In genomic region chr17:19376799-19377198, GRCh38 we compare ENCODE assay signal across 8 cellular contexts. TPM values are rescaled to one million over a fixed set of nuclear protein-coding genes. Genes with fewer than 3 reads are reported as not detected.
DNase-seq lines count a peak whose midpoint lies in the region; ATAC-seq and TF ChIP-seq lines count a peak whose summit lies in the region.

No MANE protein-coding gene starts in this region.

- H3K9me3 ChIP-seq in iPS-18c (ENCODE audit: control insufficient read depth, insufficient read depth, low read length) = no peaks in the 10 kb centered on the region
- no peaks in the 10 kb centered on the region for H3K9me3 ChIP-seq in suprapubic skin

- H3K4me1 Mint-ChIP-seq in stimulated activated naive CD8-positive, alpha-beta T cell treated with anti-CD3 and anti-CD28 coated beads, Interleukin-15, Interleukin-2, amounts not matched to agents 100 ng/mL and 50 ng/mL, for 24 hours (ENCODE audit: low read depth) = peaks cover 27% of the 10 kb centered on the region
- H3K4me1 Mint-ChIP-seq in activated CD4-positive, alpha-beta memory T cell treated with anti-CD3 and anti-CD28 coated beads for 36 hours (ENCODE audit: low read depth) = peaks cover 24% of the 10 kb centered on the region

- peak overlapping the region; percentile 100 for H3K4me3 Mint-ChIP-seq in stimulated activated naive CD8-positive, alpha-beta T cell treated with anti-CD3 and anti-CD28 coated beads, Interleukin-15, Interleukin-2, amounts not matched to agents 100 ng/mL and 50 ng/mL, for 24 hours
- H3K4me3 Mint-ChIP-seq in activated CD4-positive, alpha-beta memory T cell treated with anti-CD3 and anti-CD28 coated beads for 36 hours = peak overlapping the region; percentile 97

- intact Hi-C loops in activated CD4-positive, alpha-beta memory T cell treated with anti-CD3 and anti-CD28 coated beads for 36 hours (cut with micrococcal nuclease) = loop anchor here (5.0 kb wide), 2 partner anchors 131 to 271 kb away; partner anchors contain the start of gene ALDH3A2

- H3K9me3 Mint-ChIP-seq in stimulated activated naive CD8-positive, alpha-beta T cell treated with anti-CD3 and anti-CD28 coated beads, Interleukin-15, Interleukin-2, amounts not matched to agents 100 ng/mL and 50 ng/mL, for 24 hours = no peaks in the 10 kb centered on the region
- no peaks in the 10 kb centered on the region for H3K9me3 Mint-ChIP-seq in activated CD4-positive, alpha-beta memory T cell treated with anti-CD3 and anti-CD28 coated beads for 36 hours

- peaks cover 26% of the 10 kb centered on the region for H3K4me1 ChIP-seq in suprapubic skin

- H3K27ac Mint-ChIP-seq in stimulated activated naive CD8-positive, alpha-beta T cell treated with anti-CD3 and anti-CD28 coated beads, Interleukin-15, Interleukin-2, amounts not matched to agents 100 ng/mL and 50 ng/mL, for 24 hours = peak overlapping the region; percentile 98
- H3K27ac Mint-ChIP-seq in activated CD4-positive, alpha-beta memory T cell treated with anti-CD3 and anti-CD28 coated beads for 36 hours = peak overlapping the region; percentile 99

- no peak for TF ChIP-seq POLR2A in suprapubic skin (IDR thresholded peaks at IDR 0.05)

- no peak for ATAC-seq in stimulated activated naive CD8-positive, alpha-beta T cell treated with anti-CD3 and anti-CD28 coated beads, Interleukin-15, Interleukin-2, amounts not matched to agents 100 U/mL and 50 U/mL, for 24 hours

- WGBS in suprapubic skin = 26% methylated on average over 2 of the region's 2 CpGs

- CTCF ChIA-PET in activated CD4-positive, alpha-beta memory T cell treated with anti-CD3 and anti-CD28 coated beads for 36 hours (lab: Charles Lee) = interaction anchor here (1.6 to 2.6 kb wide), 2 partner anchors 13 to 48 kb away, joined by 6 to 82 read pairs; partner anchors contain the start of gene B9D1

- peaks cover 23% of the 10 kb centered on the region for H3K36me3 ChIP-seq in suprapubic skin

- POLR2A ChIA-PET in activated CD4-positive, alpha-beta memory T cell treated with anti-CD3 and anti-CD28 coated beads for 36 hours (lab: Charles Lee) = interaction anchor here (2.1 kb wide), 1 partner anchor 14 kb away, joined by 14 read pairs; the partner anchor contains the start of gene B9D1

- DNase-seq in stimulated activated naive CD8-positive, alpha-beta T cell treated with anti-CD3 and anti-CD28 coated beads, Interleukin-15, Interleukin-2, amounts not matched to agents 100 U/mL and 50 U/mL, for 24 hours = no peak
- peak; percentile 30 for DNase-seq in activated CD4-positive, alpha-beta memory T cell treated with anti-CD3 and anti-CD28 coated beads for 36 hours
- DNase-seq in suprapubic skin (ENCODE audit: low spot score in 2 of 2) (peak; percentile 32 to 34), NCI-H1092 (lab: John Stamatoyannopoulos, UW) (no peak), NCI-H2029 treated with DMSO at 0.1 percent for 48 hours (lab: John Stamatoyannopoulos, UW) (no peak), NCI-H2107 (lab: John Stamatoyannopoulos, UW) (no peak)

- H3K27me3 Mint-ChIP-seq in stimulated activated naive CD8-positive, alpha-beta T cell treated with anti-CD3 and anti-CD28 coated beads, Interleukin-15, Interleukin-2, amounts not matched to agents 100 ng/mL and 50 ng/mL, for 24 hours = no peaks in the 10 kb centered on the region
- H3K27me3 Mint-ChIP-seq in activated CD4-positive, alpha-beta memory T cell treated with anti-CD3 and anti-CD28 coated beads for 36 hours = no peaks in the 10 kb centered on the region

- H3K4me3 ChIP-seq in iPS-18c (ENCODE audit: insufficient read depth, low read depth, low read length) (peak overlapping the region; percentile 97), suprapubic skin (peak overlapping the region; percentile 92)

- no peak for TF ChIP-seq CTCF in suprapubic skin (IDR thresholded peaks at IDR 0.05)

- H3K36me3 Mint-ChIP-seq in stimulated activated naive CD8-positive, alpha-beta T cell treated with anti-CD3 and anti-CD28 coated beads, Interleukin-15, Interleukin-2, amounts not matched to agents 100 ng/mL and 50 ng/mL, for 24 hours (ENCODE audit: low read depth) = peaks cover 17% of the 10 kb centered on the region
- peaks cover 16% of the 10 kb centered on the region for H3K36me3 Mint-ChIP-seq in activated CD4-positive, alpha-beta memory T cell treated with anti-CD3 and anti-CD28 coated beads for 36 hours

- TF ChIP-seq EP300 in suprapubic skin (IDR thresholded peaks at IDR 0.05) = no peak

- peak overlapping the region; percentile 95 for H3K27ac ChIP-seq in suprapubic skin

- no peaks in the 10 kb centered on the region for H3K27me3 ChIP-seq in suprapubic skin

RNA-seq across cellular contexts. Expression of gene MAPK7, which starts 1.5 kb away (rescaled TPM):
- 10 to 100 TPM; 15.4 to 17.2 TPM for total RNA-seq in activated CD4-positive, alpha-beta memory T cell treated with anti-CD3 and anti-CD28 coated beads for 36 hours
- total RNA-seq in suprapubic skin = 10 to 100 TPM; 30.9 to 47.1 (median 43.6) TPM

RNA-seq across cellular contexts. Expression of gene MFAP4, which starts 10.2 kb away (rescaled TPM):
- not detected for total RNA-seq in activated CD4-positive, alpha-beta memory T cell treated with anti-CD3 and anti-CD28 coated beads for 36 hours
- 10 to 100 TPM; 14.9 to 27.8 (median 24.9) TPM for total RNA-seq in suprapubic skin

RNA-seq across cellular contexts. Expression of gene B9D1, which starts 14.3 kb away (rescaled TPM):
- total RNA-seq in activated CD4-positive, alpha-beta memory T cell treated with anti-CD3 and anti-CD28 coated beads for 36 hours = 1 to 10 TPM; 7.2 to 7.6 TPM
- total RNA-seq in suprapubic skin = 10 to 100 TPM; 10.7 to 21.7 (median 17.3) TPM

RNA-seq across cellular contexts. Expression of gene RNF112, which starts 34.2 kb away (rescaled TPM):
- total RNA-seq in activated CD4-positive, alpha-beta memory T cell treated with anti-CD3 and anti-CD28 coated beads for 36 hours = under 1 TPM; 0.86 to 0.97 TPM
- 1 to 10 TPM in 3 of 4 donors, under 1 TPM in 1; 0.62 to 3.9 (median 1.5) TPM for total RNA-seq in suprapubic skin

Comparison
In these comparisons a context has a peak if more than half of its experiments do, and no peak if none do; other contexts are left out.
1. DNase-seq: peak in activated CD4-positive, alpha-beta memory T cell treated with anti-CD3 and anti-CD28 coated beads for 36 hours (single experiment) and suprapubic skin (2 of 2); none in stimulated activated naive CD8-positive, alpha-beta T cell treated with anti-CD3 and anti-CD28 coated beads, Interleukin-15, Interleukin-2, amounts not matched to agents 100 U/mL and 50 U/mL, for 24 hours (single experiment), NCI-H1092 (single experiment), NCI-H2029 treated with DMSO at 0.1 percent for 48 hours (single experiment) and NCI-H2107 (single experiment).
2. RNA of gene MFAP4, which starts 10.2 kb away (total RNA-seq): 14.9 to 27.8 TPM in suprapubic skin; not detected in activated CD4-positive, alpha-beta memory T cell treated with anti-CD3 and anti-CD28 coated beads for 36 hours; every median in the first group is over 10 times any median in the second.